12 cellular contexts compared by ENCODE assay signal in the genomic region with DNA sequence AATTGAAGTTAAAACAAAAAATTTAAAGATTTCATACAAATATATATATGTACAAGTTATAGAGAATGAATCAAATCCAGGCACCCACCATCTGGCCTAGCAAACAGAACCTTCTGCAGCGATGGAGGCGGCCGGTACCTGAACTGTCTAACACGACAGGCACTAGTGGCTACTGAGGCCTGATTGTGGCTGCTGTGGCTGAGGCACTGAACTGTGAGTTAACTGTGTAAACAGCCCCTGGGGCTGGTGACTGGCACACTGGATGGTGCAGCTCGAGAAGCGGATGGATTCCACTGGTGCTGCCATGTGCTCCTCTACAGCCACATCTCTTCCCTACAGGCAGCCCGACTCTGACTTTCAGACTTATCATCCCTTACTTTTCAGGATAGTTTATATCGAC.
DNase-seq lines count a peak whose midpoint lies in the region; ATAC-seq, FAIRE-seq and TF ChIP-seq lines count a peak whose summit lies in the region.
"Had no signal": no experiment of that assay in that cellular context is flagged by ENCODE, and none has a peak within 500 bp of the region (broad histone marks: within the 10 kb centered on the region; RNA-seq: fewer than 3 reads in every experiment).

No MANE protein-coding gene starts in this region.

- no peak for TF ChIP-seq RAD21 in A549 (conservative IDR thresholded peaks at IDR 0.05 in 1 of 2, IDR thresholded peaks at IDR 0.05 in 1 of 2)

- no peaks in the 10 kb centered on the region for H4K20me1 ChIP-seq in GM23248 (ENCODE audit: insufficient read depth)

- peak overlapping the region; percentile 99 for H3K27ac Mint-ChIP-seq in activated T-helper 2 cell treated with anti-CD3 and anti-CD28 coated beads, Interferon-gamma antibody, Interleukin-2, Interleukin-4, amounts not matched to agents 10 μg/mL and 5 μg/mL and 100 μg/mL, durations not matched to agents 14 hours and 24 hours and 36 hours

- in situ Hi-C loops in GM23248 (cut with MboI): no loop called here

- 90% methylated on average over 8 of the region's 8 CpGs for WGBS in A549 (ENCODE audit: missing lambda C conversion rate)
- 98% methylated on average over 8 of the region's 8 CpGs for WGBS in GM23248 (ENCODE audit: low coverage in 1 of 2, low lambda C conversion rate in 2 of 2, missing lambda C conversion rate in 2 of 2), 2 experiments

- peaks cover 20% of the 10 kb centered on the region for H3K36me3 Mint-ChIP-seq in activated T-helper 2 cell treated with anti-CD3 and anti-CD28 coated beads, Interferon-gamma antibody, Interleukin-2, Interleukin-4, amounts not matched to agents 10 μg/mL and 5 μg/mL and 100 μg/mL, durations not matched to agents 14 hours and 24 hours and 36 hours (ENCODE audit: low read depth)

- peak in 1 of 2 experiments; percentile 33; a peak in 3 of 6 replicates for ATAC-seq in A549
- ATAC-seq in lower lobe of right lung: no peak
- no peak for ATAC-seq in HG02870 (IDR thresholded peaks at IDR 0.05; ENCODE audit: unreplicated experiment)
- no peak for ATAC-seq in HG02938 (IDR thresholded peaks at IDR 0.05; ENCODE audit: unreplicated experiment)

- no peaks in the 10 kb centered on the region for H3K9me2 ChIP-seq in GM23248 (ENCODE audit: insufficient read depth)

- peaks cover 63% of the 10 kb centered on the region for H3K4me1 Mint-ChIP-seq in activated T-helper 2 cell treated with anti-CD3 and anti-CD28 coated beads, Interferon-gamma antibody, Interleukin-2, Interleukin-4, amounts not matched to agents 10 μg/mL and 5 μg/mL and 100 μg/mL, durations not matched to agents 14 hours and 24 hours and 36 hours (ENCODE audit: low read depth)

- peaks cover 87% of the 10 kb centered on the region for H3K79me2 ChIP-seq in GM23248 (ENCODE audit: insufficient read depth)

- no peak for TF ChIP-seq POLR2A in A549 (IDR thresholded peaks at IDR 0.05; ENCODE audit: low read length)

- H3K4me1 ChIP-seq in A549 (peaks cover 43% of the 10 kb centered on the region), GM23248 (ENCODE audit: insufficient read depth) (peaks cover 19% of the 10 kb centered on the region), lower lobe of right lung (peaks cover 74% of the 10 kb centered on the region), ascending aorta (peaks cover 0 to 26% of the 10 kb centered on the region in 2 donors), right atrium auricular region (peaks cover 0 to 61% of the 10 kb centered on the region in 2 donors)

- H3K9ac ChIP-seq in GM23248: no peak overlapping the region

- H3K9me3 ChIP-seq in A549 (no peaks in the 10 kb centered on the region), GM23248 (ENCODE audit: low read depth) (no peaks in the 10 kb centered on the region), lower lobe of right lung (no peaks in the 10 kb centered on the region), ascending aorta (no peaks in the 10 kb centered on the region), right atrium auricular region (no peaks in the 10 kb centered on the region)
- H3K9me3 ChIP-seq: left lung had no signal

- peak overlapping the region; percentile 75 for H3K4me2 ChIP-seq in A549
- H3K4me2 ChIP-seq in GM23248 (ENCODE audit: unreplicated experiment): no peak overlapping the region

- no peak overlapping the region for H2AFZ ChIP-seq in GM23248

- no peak for FAIRE-seq in A549 (lab: Jason Lieb, UNC)

- no peak overlapping the region for H3K4me3 Mint-ChIP-seq in activated T-helper 2 cell treated with anti-CD3 and anti-CD28 coated beads, Interferon-gamma antibody, Interleukin-2, Interleukin-4, amounts not matched to agents 10 μg/mL and 5 μg/mL and 100 μg/mL, durations not matched to agents 14 hours and 24 hours and 36 hours (ENCODE audit: low read depth)
- H3K4me3 Mint-ChIP-seq: H9 had no signal

- H3K36me3 ChIP-seq in GM23248 (ENCODE audit: low read depth): no peaks in the 10 kb centered on the region
- no peaks in the 10 kb centered on the region for H3K36me3 ChIP-seq in lower lobe of right lung
- H3K36me3 ChIP-seq in ascending aorta: no peaks in the 10 kb centered on the region
- no peaks in the 10 kb centered on the region for H3K36me3 ChIP-seq in right atrium auricular region
- H3K36me3 ChIP-seq: left lung had no signal

- no peak for TF ChIP-seq EP300 in A549 (IDR thresholded peaks at IDR 0.05)

- H3K4me3 ChIP-seq in A549 (no peak overlapping the region), GM23248 (no peak overlapping the region), lower lobe of right lung (no peak overlapping the region), ascending aorta (no peak overlapping the region), right atrium auricular region (no peak overlapping the region)
- H3K4me3 ChIP-seq: left lung had no signal

- TF ChIP-seq CTCF in A549 (IDR thresholded peaks at IDR 0.05) (no peak), lower lobe of right lung (IDR thresholded peaks at IDR 0.05) (no peak), ascending aorta (IDR thresholded peaks at IDR 0.05) (no peak), right atrium auricular region (IDR thresholded peaks at IDR 0.05) (no peak)

- H3K9me3 Mint-ChIP-seq in activated T-helper 2 cell treated with anti-CD3 and anti-CD28 coated beads, Interferon-gamma antibody, Interleukin-2, Interleukin-4, amounts not matched to agents 10 μg/mL and 5 μg/mL and 100 μg/mL, durations not matched to agents 14 hours and 24 hours and 36 hours: no peaks in the 10 kb centered on the region
- H3K9me3 Mint-ChIP-seq: H9 had no signal

- H3K27me3 ChIP-seq in GM23248 (replicated peaks; ENCODE audit: insufficient read depth): no peaks in the 10 kb centered on the region
- H3K27me3 ChIP-seq in lower lobe of right lung (ENCODE audit: low read depth): no peaks in the 10 kb centered on the region
- H3K27me3 ChIP-seq in ascending aorta: no peaks in the 10 kb centered on the region
- H3K27me3 ChIP-seq in right atrium auricular region: no peaks in the 10 kb centered on the region
- H3K27me3 ChIP-seq: left lung had no signal

- H3F3A ChIP-seq in GM23248 (ENCODE audit: insufficient read depth): peaks cover 20% of the 10 kb centered on the region

- intact Hi-C loops in activated T-helper 2 cell treated with anti-CD3 and anti-CD28 coated beads, Interferon-gamma antibody, Interleukin-2, Interleukin-4, amounts not matched to agents 10 μg/mL and 5 μg/mL and 100 μg/mL, durations not matched to agents 14 hours and 24 hours and 36 hours (cut with micrococcal nuclease): loop anchor here (2.0 kb wide), 3 partner anchors 15 to 75 kb away; no protein-coding TSS in a partner anchor
- intact Hi-C loops in lower lobe of right lung (cut with DNase I): loop anchor here (10.0 kb wide), 1 partner anchor 77 kb away; no protein-coding TSS in a partner anchor
- intact Hi-C loops in ascending aorta (cut with DNase I): loop anchor here (1.0 to 2.0 kb wide), 2 partner anchors 17 to 21 kb away; no protein-coding TSS in a partner anchor

- DNase-seq in A549 (ENCODE audit: low read depth in 1 of 2, low spot score in 1 of 2): no peak
- no peak for DNase-seq in GM23248
- no peak for DNase-seq in activated T-helper 2 cell treated with anti-CD3 and anti-CD28 coated beads, Interferon-gamma antibody, Interleukin-2, Interleukin-4, amounts not matched to agents 10 μg/mL and 5 μg/mL and 100 μg/mL, durations not matched to agents 14 hours and 24 hours and 36 hours (ENCODE audit: low spot score)
- DNase-seq in lower lobe of right lung: no peak
- no peak for DNase-seq in ascending aorta (ENCODE audit: low spot score in 2 of 2)
- no peak for DNase-seq in right atrium auricular region (ENCODE audit: low spot score)
- DNase-seq: DMS79, H9, left lung, NCI-H1436 treated with DMSO at 0.1 percent for 48 hours had no signal

- H3K27me3 Mint-ChIP-seq in activated T-helper 2 cell treated with anti-CD3 and anti-CD28 coated beads, Interferon-gamma antibody, Interleukin-2, Interleukin-4, amounts not matched to agents 10 μg/mL and 5 μg/mL and 100 μg/mL, durations not matched to agents 14 hours and 24 hours and 36 hours (ENCODE audit: low read depth): no peaks in the 10 kb centered on the region

- H3K27ac ChIP-seq in A549: peak overlapping the region; percentile 66 to 78; a peak in 5 of 6 replicates
- peak overlapping the region; percentile 91; the same call in 1 of the 2 replicates for H3K27ac ChIP-seq in GM23248
- peak overlapping the region; percentile 76 for H3K27ac ChIP-seq in lower lobe of right lung
- no peak overlapping the region for H3K27ac ChIP-seq in ascending aorta
- peak overlapping the region in 1 of 2 donors; percentile 63 for H3K27ac ChIP-seq in right atrium auricular region

- POLR2A ChIA-PET in A549 (lab: Yijun Ruan, JAX): no interaction called here

- CTCF ChIA-PET in A549 (lab: Yijun Ruan, JAX): interaction anchor here (1.0 to 1.5 kb wide), 3 partner anchors 14 to 81 kb away, joined by 3 read pairs; no protein-coding TSS in a partner anchor

TF ChIP-seq in A549, 52 proteins besides CTCF, POLR2A, EP300 and RAD21:
- TF ChIP-seq SREBF2 (IDR thresholded peaks at IDR 0.05) (no peak), FOSB (CRISPR knock-in tag; IDR thresholded peaks at IDR 0.05) (no peak), HDAC2 (IDR thresholded peaks at IDR 0.05) (no peak), CBX8 (IDR thresholded peaks at IDR 0.05) (no peak), TFCP2L1 (CRISPR knock-in tag; IDR thresholded peaks at IDR 0.05) (no peak), MAFK (IDR thresholded peaks at IDR 0.05; ENCODE audit: partially characterized antibody) (no peak), EHMT2 (IDR thresholded peaks at IDR 0.05; ENCODE audit: low read depth) (no peak)
- TF ChIP-seq, protein P1, sequence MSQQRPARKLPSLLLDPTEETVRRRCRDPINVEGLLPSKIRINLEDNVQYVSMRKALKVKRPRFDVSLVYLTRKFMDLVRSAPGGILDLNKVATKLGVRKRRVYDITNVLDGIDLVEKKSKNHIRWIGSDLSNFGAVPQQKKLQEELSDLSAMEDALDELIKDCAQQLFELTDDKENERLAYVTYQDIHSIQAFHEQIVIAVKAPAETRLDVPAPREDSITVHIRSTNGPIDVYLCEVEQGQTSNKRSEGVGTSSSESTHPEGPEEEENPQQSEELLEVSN (IDR thresholded peaks at IDR 0.05; ENCODE audit: borderline replicate concordance, low read depth): no peak

Comparison
In these comparisons a context has a peak if more than half of its experiments do, and no peak if none do; other contexts are left out.
1. H3K27ac ChIP-seq: peak in A549 (2 of 2), GM23248 (single experiment) and lower lobe of right lung (single experiment); none in ascending aorta (0 of 2).